8 cellular contexts compared by ENCODE assay signal in the genomic region with DNA sequence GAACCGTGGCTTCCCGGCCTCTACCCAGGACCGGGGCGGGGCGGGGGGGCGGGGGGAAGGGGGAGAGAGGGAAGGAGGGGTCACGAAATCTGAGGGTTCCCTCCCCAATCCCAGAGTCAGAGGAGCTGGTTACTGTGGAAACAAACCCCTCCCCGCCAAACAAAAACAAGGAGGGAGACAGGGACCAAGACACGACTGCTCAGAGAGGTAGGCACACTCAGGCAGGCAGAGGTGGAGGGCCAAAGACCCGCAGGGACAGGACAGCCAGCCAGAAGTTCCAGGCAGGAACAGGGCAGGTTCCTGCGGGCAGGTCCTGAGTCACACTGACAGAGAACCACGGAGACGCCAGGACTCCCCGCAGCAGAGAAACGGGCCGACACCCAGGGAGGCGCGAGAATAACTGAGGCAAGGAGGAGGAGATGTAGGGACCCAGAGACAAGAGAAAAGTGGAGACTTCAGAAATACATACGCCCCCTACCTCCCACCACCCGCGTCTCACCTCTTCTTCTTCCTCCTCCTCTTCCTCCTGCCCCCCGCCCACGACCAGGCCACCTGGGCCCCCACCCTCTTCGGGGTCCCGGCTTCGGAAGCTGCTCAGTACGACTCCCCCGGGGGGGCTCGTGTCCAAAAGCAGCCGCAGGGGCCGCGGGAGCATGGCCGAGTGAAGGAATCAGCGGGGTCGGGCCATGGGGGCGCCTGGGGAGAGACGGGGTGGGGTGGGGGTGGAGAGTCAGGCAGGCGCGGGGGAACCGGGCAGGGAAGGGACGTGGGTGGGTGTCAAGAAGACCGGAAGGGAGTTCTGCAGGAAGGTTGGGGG. TPM values are rescaled to one million over a fixed set of nuclear protein-coding genes. Genes with fewer than 3 reads are reported as not detected.
DNase-seq lines count a peak whose midpoint lies in the region; ATAC-seq and TF ChIP-seq lines count a peak whose summit lies in the region.

No MANE protein-coding gene starts in this region.

- no peak overlapping the region for H2BK120ac ChIP-seq in H9 (ENCODE audit: low read depth, low read length, poor library complexity, severe bottlenecking)

- peaks cover 10 to 27% (median 25%) of the 10 kb centered on the region in 3 experiments for H3K36me3 Mint-ChIP-seq in H9 (ENCODE audit: insufficient read depth in 1 of 3, low read depth in 3 of 3)
- peaks cover 33% of the 10 kb centered on the region for H3K36me3 Mint-ChIP-seq in activated naive CD8-positive, alpha-beta T cell treated with anti-CD3 and anti-CD28 coated beads for 36 hours

- WGBS in H9 (ENCODE audit: extremely low coverage, insufficient read length, low lambda C conversion rate), result no CpG with 5 or more reads among the region's 42 CpGs

- H3K9ac ChIP-seq in H9 (ENCODE audit: extremely low read depth, insufficient read length, low read length), result no peak overlapping the region

- H2BK12ac ChIP-seq in H9 (ENCODE audit: insufficient read length, low read depth, low read length), result no peak overlapping the region

- no peak overlapping the region for H3K4ac ChIP-seq in H9 (ENCODE audit: low read depth, low read length)

- no peak overlapping the region for H2BK20ac ChIP-seq in H9 (ENCODE audit: low read depth, low read length, poor library complexity, severe bottlenecking)

- no peak overlapping the region for H4K5ac ChIP-seq in H9 (ENCODE audit: insufficient read length, low read depth, low read length)

- H3K4me3 Mint-ChIP-seq in H9, result peak overlapping the region; percentile 98 to 100
- H3K4me3 Mint-ChIP-seq in activated naive CD8-positive, alpha-beta T cell treated with anti-CD3 and anti-CD28 coated beads for 36 hours, result peak overlapping the region; percentile 94

- in situ Hi-C loops in Caki2 (cut with HindIII; ENCODE audit: low pct_unique_long_range_greater_than_20kb, low sequenced_read_pairs), result no loop called here

- no peak overlapping the region for H4K91ac ChIP-seq in H9 (ENCODE audit: insufficient read length, low read depth, low read length)

- H4K8ac ChIP-seq in H9 (replicated peaks; ENCODE audit: insufficient read length, low read depth, low read length), result no peak overlapping the region

- H3K79me2 ChIP-seq in H9 (ENCODE audit: insufficient read depth, low read length), result peaks cover 3% of the 10 kb centered on the region; the same call in 1 of the 2 replicates

- H3K27ac ChIP-seq in H9 (ENCODE audit: insufficient read length, low read depth, low read length), result no peak overlapping the region

- H2AFZ ChIP-seq in H9 (ENCODE audit: low read length), result no peak overlapping the region

- no peak overlapping the region for H3K56ac ChIP-seq in H9 (ENCODE audit: insufficient read length, low read depth, low read length)

- H3K4me2 ChIP-seq in H9 (ENCODE audit: insufficient read depth, insufficient read length, low read length), result peak overlapping the region; percentile 90

- H3K18ac ChIP-seq in H9 (ENCODE audit: insufficient read length, low read depth, low read length), result no peak overlapping the region

- H2BK15ac ChIP-seq in H9 (ENCODE audit: low read depth, low read length), result no peak overlapping the region

- no peaks in the 10 kb centered on the region for H3K27me3 ChIP-seq in H9 (ENCODE audit: insufficient read depth, low read length)

- peak overlapping the region; percentile 96 to 99 (median 96); a peak in 6 of 7 replicates for H3K27ac Mint-ChIP-seq in H9
- H3K27ac Mint-ChIP-seq in activated naive CD8-positive, alpha-beta T cell treated with anti-CD3 and anti-CD28 coated beads for 36 hours, result peak overlapping the region; percentile 96

- no peak overlapping the region for H3K14ac ChIP-seq in H9 (ENCODE audit: insufficient read depth, low read length)

- H3K23ac ChIP-seq in H9 (ENCODE audit: insufficient read length, low read depth, low read length), result no peak overlapping the region

- no peak; the same call in 2 of the 3 replicates for TF ChIP-seq CTCF in H9 (conservative IDR thresholded peaks at IDR 0.05)

- H2BK5ac ChIP-seq in H9 (ENCODE audit: insufficient read length, low read length), result no peak overlapping the region

- no peaks in the 10 kb centered on the region for H3K4me1 ChIP-seq in H9 (ENCODE audit: insufficient read depth, low read length)

- H3K9me3 ChIP-seq in H9 (ENCODE audit: control insufficient read depth, low read depth, low read length), result no peaks in the 10 kb centered on the region

- peak; percentile 82 for DNase-seq in Caki2 (ENCODE audit: low read depth)
- peak; percentile 91 for DNase-seq in H9
- peak; percentile 89 for DNase-seq in RKO (ENCODE audit: low spot score)
- peak; percentile 70 for DNase-seq in activated naive CD8-positive, alpha-beta T cell treated with anti-CD3 and anti-CD28 coated beads for 36 hours
- peak; percentile 47 for DNase-seq in globus pallidus (ENCODE audit: low spot score)
- DNase-seq in nucleus accumbens (lab: John Stamatoyannopoulos, UW), result peak in 40 of 56 donors; percentile 11 to 68 (median 41)
- no peak for DNase-seq in putamen (ENCODE audit: low spot score)

- no peak overlapping the region for H3T11ph ChIP-seq in H9 (ENCODE audit: low read length)

- ATAC-seq in GM18517 (IDR thresholded peaks at IDR 0.05; ENCODE audit: unreplicated experiment), result no peak

- no peak overlapping the region for H2AK5ac ChIP-seq in H9 (ENCODE audit: insufficient read length, low read length)

- H3K79me1 ChIP-seq in H9 (ENCODE audit: insufficient read depth, low read depth, low read length, poor library complexity, severe bottlenecking), result no peaks in the 10 kb centered on the region

- H3K4me1 Mint-ChIP-seq in H9, result peaks cover 12 to 20% of the 10 kb centered on the region in 2 experiments
- H3K4me1 Mint-ChIP-seq in activated naive CD8-positive, alpha-beta T cell treated with anti-CD3 and anti-CD28 coated beads for 36 hours, result peaks cover 29% of the 10 kb centered on the region

- peaks cover 22% of the 10 kb centered on the region for H3K23me2 ChIP-seq in H9 (ENCODE audit: insufficient read length, low read depth, low read length, poor library complexity, severe bottlenecking)

- H3K9me3 Mint-ChIP-seq in H9, result no peaks in the 10 kb centered on the region
- H3K9me3 Mint-ChIP-seq in activated naive CD8-positive, alpha-beta T cell treated with anti-CD3 and anti-CD28 coated beads for 36 hours, result no peaks in the 10 kb centered on the region

- H3K27me3 Mint-ChIP-seq in H9 (ENCODE audit: low read depth), result no peaks in the 10 kb centered on the region
- H3K27me3 Mint-ChIP-seq in activated naive CD8-positive, alpha-beta T cell treated with anti-CD3 and anti-CD28 coated beads for 36 hours, result peaks cover 5% of the 10 kb centered on the region

- H4K20me1 ChIP-seq in H9 (ENCODE audit: control insufficient read depth, insufficient read depth, insufficient read length), result no peaks in the 10 kb centered on the region

RNA-seq across cellular contexts. Expression of a gene that starts 0.6 kb away (rescaled TPM):
- 38.8 and 53.7 TPM in 2 replicates for total RNA-seq in Caki2 (2014; rRNA removed; shearing (Covaris generic); ENCODE audit: low replicate concordance)
- 70.5 and 74.3 TPM in 2 replicates for total RNA-seq in H9 (2021)
- 10 to 100 TPM; 15.0 to 17.7 TPM for total RNA-seq in activated naive CD8-positive, alpha-beta T cell treated with anti-CD3 and anti-CD28 coated beads for 36 hours

RNA-seq across cellular contexts. Expression of a gene that starts 8.8 kb away (rescaled TPM):
- total RNA-seq in Caki2 (2014; rRNA removed; shearing (Covaris generic); ENCODE audit: low replicate concordance), result 151 and 264 TPM in 2 replicates
- total RNA-seq in H9 (2021), result 85.8 and 90.7 TPM in 2 replicates
- total RNA-seq in activated naive CD8-positive, alpha-beta T cell treated with anti-CD3 and anti-CD28 coated beads for 36 hours, result 100 to 1,000 TPM; 106 to 107 TPM

RNA-seq across cellular contexts. Expression of a gene that starts 9.1 kb away (rescaled TPM):
- total RNA-seq in Caki2 (2014; rRNA removed; shearing (Covaris generic); ENCODE audit: low replicate concordance), result 92.5 and 98.2 TPM in 2 replicates
- 99.2 and 110 TPM in 2 replicates for total RNA-seq in H9 (2021)
- 100 to 1,000 TPM; 105 to 107 TPM for total RNA-seq in activated naive CD8-positive, alpha-beta T cell treated with anti-CD3 and anti-CD28 coated beads for 36 hours

RNA-seq across cellular contexts. Expression of a gene that starts 15.7 kb away (rescaled TPM):
- 132 and 145 TPM in 2 replicates for total RNA-seq in Caki2 (2014; rRNA removed; shearing (Covaris generic); ENCODE audit: low replicate concordance)
- total RNA-seq in H9 (2021), result 28.2 and 29.5 TPM in 2 replicates
- 100 to 1,000 TPM; 201 to 204 TPM for total RNA-seq in activated naive CD8-positive, alpha-beta T cell treated with anti-CD3 and anti-CD28 coated beads for 36 hours

RNA-seq across cellular contexts. Expression of a gene that starts 19.4 kb away (rescaled TPM):
- 16.1 and 16.6 TPM in 2 replicates for total RNA-seq in Caki2 (2014; rRNA removed; shearing (Covaris generic); ENCODE audit: low replicate concordance)
- 8.1 TPM in 2 replicates for total RNA-seq in H9 (2021)
- total RNA-seq in activated naive CD8-positive, alpha-beta T cell treated with anti-CD3 and anti-CD28 coated beads for 36 hours, result 1 to 10 TPM; 4.5 to 4.6 TPM
